19 cellular contexts compared by ENCODE assay signal in genomic region chr1:102593276-102593675, GRCh38.
"Had no signal": no experiment of that assay in that cellular context is flagged by ENCODE, and none has a peak within 500 bp of the region (broad histone marks: within the 10 kb centered on the region; RNA-seq: fewer than 3 reads in every experiment).

No MANE protein-coding gene starts in this region.

- ATAC-seq: activated T-helper 17 cell treated with anti-CD3 and anti-CD28 coated beads, Interleukin-2, amount 50 U/mL, for 72 hours; left lobe of liver had no signal

- DNase-seq: activated B cell treated with CpG ODN at 0.5 μM for 24 hours; activated CD4-positive, alpha-beta memory T cell treated with anti-CD3 and anti-CD28 coated beads, Interleukin-2, amount 10 ng/mL, durations not matched to agents 7 days and 5 days; activated CD4-positive, alpha-beta T cell treated with anti-CD3 and anti-CD28 coated beads for 4 hours; activated naive CD4-positive, alpha-beta T cell treated with Interleukin-2 at 50 U/mL for 16 hours; activated naive CD8-positive, alpha-beta T cell treated with anti-CD3 and anti-CD28 coated beads, Interleukin-2, amount 10 ng/mL, durations not matched to agents 7 days and 5 days; activated T-cell treated with anti-CD3 and anti-CD28 coated beads, Interleukin-2, amount 50 U/mL, for 1 hour; amygdala; central memory CD4-positive, alpha-beta T cell; endodermal cell; foreskin melanocyte; occipital lobe; posterior cingulate gyrus; retina; stimulated activated CD4-positive, alpha-beta T cell treated with anti-CD3 and anti-CD28 coated beads, Interleukin-12 subunit alpha, Interleukin-12 subunit beta, amount 100 ng/mL, for 4 hours; stimulated activated CD4-positive, alpha-beta T cell treated with anti-CD3 and anti-CD28 coated beads, Interleukin-1b, Interleukin-23, amount 100 ng/mL, for 48 hours; stimulated activated CD8-positive, alpha-beta memory T cell treated with anti-CD3 and anti-CD28 coated beads, Interleukin-4, amount 100 ng/mL, for 48 hours; stimulated activated naive CD4-positive, alpha-beta T cell had no signal
